Comparison of ENCODE assay signal across 8 cellular contexts in genomic region chr2:231709981-231710750, GRCh38. TPM values are rescaled to one million over a fixed set of nuclear protein-coding genes. Genes with fewer than 3 reads are reported as not detected.
DNase-seq lines count a peak whose midpoint lies in the region; ATAC-seq and TF ChIP-seq lines count a peak whose summit lies in the region.

No MANE protein-coding gene starts in this region.

- no peaks in the 10 kb centered on the region for H3K9me3 Mint-ChIP-seq in activated CD8-positive, alpha-beta T cell treated with anti-CD3 and anti-CD28 coated beads for 36 hours

- POLR2A ChIA-PET in activated CD8-positive, alpha-beta T cell treated with anti-CD3 and anti-CD28 coated beads for 36 hours (lab: Charles Lee), result interaction anchor here (0.9 to 8.1 kb wide), 14 partner anchors 10 to 254 kb away, joined by 3 to 166 read pairs (median 6); partner anchors contain the start of genes COPS7B and NCL

- H3K27ac Mint-ChIP-seq in activated CD8-positive, alpha-beta T cell treated with anti-CD3 and anti-CD28 coated beads for 36 hours, result peak overlapping the region; percentile 96

- peak overlapping the region; percentile 99 for H3K4me3 Mint-ChIP-seq in activated CD8-positive, alpha-beta T cell treated with anti-CD3 and anti-CD28 coated beads for 36 hours

- H3K36me3 Mint-ChIP-seq in activated CD8-positive, alpha-beta T cell treated with anti-CD3 and anti-CD28 coated beads for 36 hours (ENCODE audit: low read depth), result peaks cover 48% of the 10 kb centered on the region

- TF ChIP-seq CTCF in GM12873 (IDR thresholded peaks at IDR 0.05; ENCODE audit: insufficient read depth, low read depth, low read length, missing control alignments), result peak; percentile 83
- TF ChIP-seq CTCF in activated CD8-positive, alpha-beta T cell treated with anti-CD3 and anti-CD28 coated beads for 36 hours (IDR thresholded peaks at IDR 0.05), result peak; percentile 96

- ATAC-seq in HG02763 (IDR thresholded peaks at IDR 0.05; ENCODE audit: unreplicated experiment) (peak; percentile 17), HG02623 (IDR thresholded peaks at IDR 0.05; ENCODE audit: unreplicated experiment) (no peak)
- peak; percentile 10 for ATAC-seq in activated CD8-positive, alpha-beta T cell treated with anti-CD3 and anti-CD28 coated beads for 36 hours

- CTCF ChIA-PET in activated CD8-positive, alpha-beta T cell treated with anti-CD3 and anti-CD28 coated beads for 36 hours (lab: Charles Lee), result interaction anchor here (1.0 to 8.6 kb wide), 3 partner anchors 34 to 96 kb away, joined by 3 to 85 read pairs (median 55); no protein-coding TSS in a partner anchor

- H3K27me3 Mint-ChIP-seq in activated CD8-positive, alpha-beta T cell treated with anti-CD3 and anti-CD28 coated beads for 36 hours, result peaks cover 2% of the 10 kb centered on the region

- DNase-seq in NCI-H510A (lab: John Stamatoyannopoulos, UW), result peak; percentile 81
- DNase-seq in activated CD8-positive, alpha-beta T cell treated with anti-CD3 and anti-CD28 coated beads for 36 hours, result peak; percentile 77
- DNase-seq in effector CD8-positive, alpha-beta T cell (lab: John Stamatoyannopoulos, UW), result peak; percentile 82
- peak; percentile 85 for DNase-seq in medulla oblongata (ENCODE audit: extremely low spot score)
- DNase-seq in stimulated activated CD4-positive, alpha-beta T cell treated with anti-CD3 and anti-CD28 coated beads, TNF-alpha, amount 100 ng/mL, for 24 hours (ENCODE audit: low read depth in 3 of 3), result peak; percentile 71 to 75 (median 74)

- intact Hi-C loops in activated CD8-positive, alpha-beta T cell treated with anti-CD3 and anti-CD28 coated beads for 36 hours (cut with micrococcal nuclease), result loop anchor here (5.0 kb wide), 1 partner anchor 248 kb away; the partner anchor contains the start of gene NCL

- peaks cover 33% of the 10 kb centered on the region for H3K4me1 Mint-ChIP-seq in activated CD8-positive, alpha-beta T cell treated with anti-CD3 and anti-CD28 coated beads for 36 hours (ENCODE audit: low read depth)

RNA-seq across cellular contexts. Expression of gene PTMA, which starts 1.8 kb away (rescaled TPM):
- total RNA-seq in activated CD8-positive, alpha-beta T cell treated with anti-CD3 and anti-CD28 coated beads for 36 hours, result 1,000 to 10,000 TPM; 2,463 to 2,468 TPM
